Comparison of ENCODE assay signal across 7 cellular contexts in the genomic region with DNA sequence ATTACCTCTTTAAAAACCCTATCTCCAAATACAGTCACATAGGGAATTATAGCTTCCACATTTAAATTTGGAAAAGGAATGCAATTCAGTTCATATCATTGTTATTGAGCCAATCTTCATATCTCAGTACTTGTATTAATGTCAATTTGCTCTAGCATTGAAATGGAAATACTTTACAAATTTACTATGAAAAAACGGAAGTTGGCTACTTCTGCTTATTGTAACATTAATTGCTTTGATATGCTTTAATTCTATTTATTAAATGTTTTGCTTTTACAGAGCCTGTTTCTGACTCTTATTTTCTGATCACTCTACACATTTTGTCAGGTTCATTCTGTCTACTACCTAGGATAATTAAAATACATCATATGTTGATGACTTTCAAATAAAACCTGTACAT.
"Had no signal": no experiment of that assay in that cellular context is flagged by ENCODE, and none has a peak within 500 bp of the region (broad histone marks: within the 10 kb centered on the region; RNA-seq: fewer than 3 reads in every experiment).

No MANE protein-coding gene starts in this region.

- H3K4me3 ChIP-seq: GM23338 had no signal

- H3K4me2 ChIP-seq: GM23338 had no signal

- FAIRE-seq: H1, H54, HTR-8/SVneo had no signal

- ATAC-seq: GM23338 had no signal

- H2AFZ ChIP-seq: GM23338 had no signal

- DNase-seq: H9, HCEC 1CT, IMR-90 had no signal
